Comparison of ENCODE assay signal across 27 cellular contexts in genomic region chr14:26484562-26484961, GRCh38.
"Had no signal": no experiment of that assay in that cellular context is flagged by ENCODE, and none has a peak within 500 bp of the region (broad histone marks: within the 10 kb centered on the region; RNA-seq: fewer than 3 reads in every experiment).

No MANE protein-coding gene starts in this region.

- H3K4me1 ChIP-seq: esophagus squamous epithelium, gastrocnemius medialis, heart right ventricle, left lung, lower lobe of right lung had no signal

- H3K27ac ChIP-seq: coronary artery, dorsolateral prefrontal cortex, epithelial cell of prostate, esophagus squamous epithelium, gastrocnemius medialis, heart right ventricle, left lung, lower lobe of right lung had no signal

- H3K4me3 ChIP-seq: coronary artery, dorsolateral prefrontal cortex, esophagus squamous epithelium, gastrocnemius medialis, heart right ventricle, left lung, lower lobe of right lung had no signal

- ATAC-seq: effector memory CD8-positive, alpha-beta T cell; esophagus mucosa; gastrocnemius medialis; heart right ventricle; left cardiac atrium; left lung; left ventricle myocardium superior; lower lobe of right lung; naive thymus-derived CD4-positive, alpha-beta T cell had no signal

- H3K4me1 Mint-ChIP-seq: endodermal cell; naive thymus-derived CD4-positive, alpha-beta T cell had no signal

- H3K27me3 Mint-ChIP-seq: effector memory CD8-positive, alpha-beta T cell; naive thymus-derived CD4-positive, alpha-beta T cell had no signal

- H3K4me3 Mint-ChIP-seq: effector memory CD8-positive, alpha-beta T cell; endodermal cell; naive thymus-derived CD4-positive, alpha-beta T cell had no signal

- FAIRE-seq: endometrium, islet of Langerhans, keratinocyte had no signal

- H3K9me3 Mint-ChIP-seq: endodermal cell had no signal

- DNase-seq: dermis blood vessel endothelial cell; dorsolateral prefrontal cortex; effector CD8-positive, alpha-beta T cell; effector memory CD8-positive, alpha-beta T cell; endodermal cell; erythroblast; esophagus squamous epithelium; foreskin fibroblast; foreskin melanocyte; gastrocnemius medialis; glutamatergic neuron; head of caudate nucleus; heart right ventricle; hippocampal formation; left cardiac atrium; left lung; left ventricle myocardium superior; lower lobe of right lung; mesendoderm; midbrain; naive thymus-derived CD4-positive, alpha-beta T cell had no signal

- H3K27ac Mint-ChIP-seq: effector memory CD8-positive, alpha-beta T cell; endodermal cell; naive thymus-derived CD4-positive, alpha-beta T cell had no signal

- H3K9me3 ChIP-seq: esophagus squamous epithelium, gastrocnemius medialis, heart right ventricle, left lung, lower lobe of right lung had no signal

- H3K27me3 ChIP-seq: dorsolateral prefrontal cortex, esophagus squamous epithelium, gastrocnemius medialis, heart right ventricle, left lung had no signal

- H3K36me3 ChIP-seq: esophagus squamous epithelium, gastrocnemius medialis, heart right ventricle, left lung, lower lobe of right lung had no signal
